ENCODE assay signal across 2 cellular contexts in the genomic region with DNA sequence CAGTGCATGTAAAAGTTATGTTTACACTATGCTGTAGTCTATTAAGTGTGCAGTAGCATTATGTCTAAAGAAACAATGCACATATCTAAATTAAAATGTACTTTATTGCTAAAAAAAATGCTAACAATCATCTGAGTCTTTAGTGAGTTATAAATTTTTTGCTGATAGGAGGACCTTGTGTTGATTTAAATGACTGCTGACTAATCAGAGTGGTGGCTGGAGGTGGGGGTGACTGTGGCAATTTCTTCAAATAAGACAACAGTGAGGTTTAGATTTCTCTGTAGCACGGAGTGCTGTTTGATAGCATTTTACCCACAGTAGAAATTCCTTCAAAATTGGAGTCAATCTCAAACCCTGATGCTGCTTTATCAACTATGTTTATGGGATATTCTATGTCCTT.
TF ChIP-seq lines count a peak whose summit lies in the region.

No MANE protein-coding gene starts in this region.

TF ChIP-seq in IMR-90, 13 proteins besides CTCF, POLR2A, EP300 and RAD21:
- TF ChIP-seq MAFK (IDR thresholded peaks at IDR 0.05; ENCODE audit: low read depth, low read length) (peak; percentile 57), NFE2L2 (IDR thresholded peaks at IDR 0.05; ENCODE audit: low read depth, low read length) (no peak), MXI1 (IDR thresholded peaks at IDR 0.05; ENCODE audit: borderline replicate concordance, low read depth, low read length) (no peak), FOS (IDR thresholded peaks at IDR 0.05; ENCODE audit: low read depth, low read length) (no peak), CHD1 (IDR thresholded peaks at IDR 0.05; ENCODE audit: low read depth, low read length) (no peak), RFX5 (IDR thresholded peaks at IDR 0.05; ENCODE audit: low read depth, low read length) (no peak)
- TF ChIP-seq, protein P1, sequence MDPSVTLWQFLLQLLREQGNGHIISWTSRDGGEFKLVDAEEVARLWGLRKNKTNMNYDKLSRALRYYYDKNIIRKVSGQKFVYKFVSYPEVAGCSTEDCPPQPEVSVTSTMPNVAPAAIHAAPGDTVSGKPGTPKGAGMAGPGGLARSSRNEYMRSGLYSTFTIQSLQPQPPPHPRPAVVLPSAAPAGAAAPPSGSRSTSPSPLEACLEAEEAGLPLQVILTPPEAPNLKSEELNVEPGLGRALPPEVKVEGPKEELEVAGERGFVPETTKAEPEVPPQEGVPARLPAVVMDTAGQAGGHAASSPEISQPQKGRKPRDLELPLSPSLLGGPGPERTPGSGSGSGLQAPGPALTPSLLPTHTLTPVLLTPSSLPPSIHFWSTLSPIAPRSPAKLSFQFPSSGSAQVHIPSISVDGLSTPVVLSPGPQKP (IDR thresholded peaks at IDR 0.05; ENCODE audit: borderline replicate concordance, low read depth, low read length) = no peak
- TF ChIP-seq, protein P2, sequence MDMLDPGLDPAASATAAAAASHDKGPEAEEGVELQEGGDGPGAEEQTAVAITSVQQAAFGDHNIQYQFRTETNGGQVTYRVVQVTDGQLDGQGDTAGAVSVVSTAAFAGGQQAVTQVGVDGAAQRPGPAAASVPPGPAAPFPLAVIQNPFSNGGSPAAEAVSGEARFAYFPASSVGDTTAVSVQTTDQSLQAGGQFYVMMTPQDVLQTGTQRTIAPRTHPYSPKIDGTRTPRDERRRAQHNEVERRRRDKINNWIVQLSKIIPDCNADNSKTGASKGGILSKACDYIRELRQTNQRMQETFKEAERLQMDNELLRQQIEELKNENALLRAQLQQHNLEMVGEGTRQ (IDR thresholded peaks at IDR 0.05; ENCODE audit: low read depth, low read length) = no peak

TF ChIP-seq in K562, 482 proteins besides CTCF, POLR2A, EP300 and RAD21 (continues in another document):
- TF ChIP-seq SRF (CRISPR knock-in tag; IDR thresholded peaks at IDR 0.05) (no peak), ZNF778 (CRISPR knock-in tag; IDR thresholded peaks at IDR 0.05) (no peak), ZNF3 (CRISPR knock-in tag; IDR thresholded peaks at IDR 0.05) (no peak), NR1H2 (CRISPR knock-in tag; IDR thresholded peaks at IDR 0.05) (no peak), SIN3A (IDR thresholded peaks at IDR 0.05; ENCODE audit: borderline replicate concordance in 2 of 2, control insufficient read depth in 1 of 2, low read depth in 2 of 2, low read length in 2 of 2) (no peak), JUNB (CRISPR knock-in tag; conservative IDR thresholded peaks at IDR 0.05) (no peak), MEIS2 (IDR thresholded peaks at IDR 0.05; ENCODE audit: partially characterized antibody) (peak; percentile 21), RB1 (IDR thresholded peaks at IDR 0.05; ENCODE audit: low read depth) (no peak), NUFIP1 (IDR thresholded peaks at IDR 0.05; ENCODE audit: partially characterized antibody) (no peak), STAT5A (IDR thresholded peaks at IDR 0.05; ENCODE audit: borderline replicate concordance, low read length) (no peak), MAFK (IDR thresholded peaks at IDR 0.05; ENCODE audit: low read length) (peak; percentile 38; the same call in 1 of the 2 replicates), XRCC5 (IDR thresholded peaks at IDR 0.05; ENCODE audit: low read depth, low read length) (no peak), BMI1 (IDR thresholded peaks at IDR 0.05; ENCODE audit: low read length) (no peak), GABPB2 (CRISPR knock-in tag; conservative IDR thresholded peaks at IDR 0.05) (no peak), ZKSCAN8 (CRISPR knock-in tag; IDR thresholded peaks at IDR 0.05) (no peak)
- TF ChIP-seq, protein P3, sequence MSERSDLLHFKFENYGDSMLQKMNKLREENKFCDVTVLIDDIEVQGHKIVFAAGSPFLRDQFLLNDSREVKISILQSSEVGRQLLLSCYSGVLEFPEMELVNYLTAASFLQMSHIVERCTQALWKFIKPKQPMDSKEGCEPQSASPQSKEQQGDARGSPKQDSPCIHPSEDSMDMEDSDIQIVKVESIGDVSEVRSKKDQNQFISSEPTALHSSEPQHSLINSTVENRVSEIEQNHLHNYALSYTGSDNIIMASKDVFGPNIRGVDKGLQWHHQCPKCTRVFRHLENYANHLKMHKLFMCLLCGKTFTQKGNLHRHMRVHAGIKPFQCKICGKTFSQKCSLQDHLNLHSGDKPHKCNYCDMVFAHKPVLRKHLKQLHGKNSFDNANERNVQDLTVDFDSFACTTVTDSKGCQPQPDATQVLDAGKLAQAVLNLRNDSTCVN (CRISPR knock-in tag; IDR thresholded peaks at IDR 0.05) = no peak
- TF ChIP-seq, protein P4, sequence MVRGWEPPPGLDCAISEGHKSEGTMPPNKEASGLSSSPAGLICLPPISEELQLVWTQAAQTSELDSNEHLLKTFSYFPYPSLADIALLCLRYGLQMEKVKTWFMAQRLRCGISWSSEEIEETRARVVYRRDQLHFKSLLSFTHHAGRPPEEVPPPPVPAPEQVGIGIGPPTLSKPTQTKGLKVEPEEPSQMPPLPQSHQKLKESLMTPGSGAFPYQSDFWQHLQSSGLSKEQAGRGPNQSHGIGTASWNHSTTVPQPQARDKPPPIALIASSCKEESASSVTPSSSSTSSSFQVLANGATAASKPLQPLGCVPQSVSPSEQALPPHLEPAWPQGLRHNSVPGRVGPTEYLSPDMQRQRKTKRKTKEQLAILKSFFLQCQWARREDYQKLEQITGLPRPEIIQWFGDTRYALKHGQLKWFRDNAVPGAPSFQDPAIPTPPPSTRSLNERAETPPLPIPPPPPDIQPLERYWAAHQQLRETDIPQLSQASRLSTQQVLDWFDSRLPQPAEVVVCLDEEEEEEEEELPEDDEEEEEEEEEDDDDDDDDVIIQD (CRISPR knock-in tag; IDR thresholded peaks at IDR 0.05) = no peak
- TF ChIP-seq, protein P5, sequence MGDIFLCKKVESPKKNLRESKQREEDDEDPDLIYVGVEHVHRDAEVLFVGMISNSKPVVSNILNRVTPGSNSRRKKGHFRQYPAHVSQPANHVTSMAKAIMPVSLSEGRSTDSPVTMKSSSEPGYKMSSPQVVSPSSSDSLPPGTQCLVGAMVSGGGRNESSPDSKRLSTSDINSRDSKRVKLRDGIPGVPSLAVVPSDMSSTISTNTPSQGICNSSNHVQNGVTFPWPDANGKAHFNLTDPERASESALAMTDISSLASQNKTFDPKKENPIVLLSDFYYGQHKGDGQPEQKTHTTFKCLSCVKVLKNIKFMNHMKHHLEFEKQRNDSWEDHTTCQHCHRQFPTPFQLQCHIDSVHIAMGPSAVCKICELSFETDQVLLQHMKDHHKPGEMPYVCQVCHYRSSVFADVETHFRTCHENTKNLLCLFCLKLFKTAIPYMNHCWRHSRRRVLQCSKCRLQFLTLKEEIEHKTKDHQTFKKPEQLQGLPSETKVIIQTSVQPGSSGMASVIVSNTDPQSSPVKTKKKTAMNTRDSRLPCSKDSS (IDR thresholded peaks at IDR 0.05; ENCODE audit: low read depth, partially characterized antibody) = no peak
- TF ChIP-seq, protein P6, sequence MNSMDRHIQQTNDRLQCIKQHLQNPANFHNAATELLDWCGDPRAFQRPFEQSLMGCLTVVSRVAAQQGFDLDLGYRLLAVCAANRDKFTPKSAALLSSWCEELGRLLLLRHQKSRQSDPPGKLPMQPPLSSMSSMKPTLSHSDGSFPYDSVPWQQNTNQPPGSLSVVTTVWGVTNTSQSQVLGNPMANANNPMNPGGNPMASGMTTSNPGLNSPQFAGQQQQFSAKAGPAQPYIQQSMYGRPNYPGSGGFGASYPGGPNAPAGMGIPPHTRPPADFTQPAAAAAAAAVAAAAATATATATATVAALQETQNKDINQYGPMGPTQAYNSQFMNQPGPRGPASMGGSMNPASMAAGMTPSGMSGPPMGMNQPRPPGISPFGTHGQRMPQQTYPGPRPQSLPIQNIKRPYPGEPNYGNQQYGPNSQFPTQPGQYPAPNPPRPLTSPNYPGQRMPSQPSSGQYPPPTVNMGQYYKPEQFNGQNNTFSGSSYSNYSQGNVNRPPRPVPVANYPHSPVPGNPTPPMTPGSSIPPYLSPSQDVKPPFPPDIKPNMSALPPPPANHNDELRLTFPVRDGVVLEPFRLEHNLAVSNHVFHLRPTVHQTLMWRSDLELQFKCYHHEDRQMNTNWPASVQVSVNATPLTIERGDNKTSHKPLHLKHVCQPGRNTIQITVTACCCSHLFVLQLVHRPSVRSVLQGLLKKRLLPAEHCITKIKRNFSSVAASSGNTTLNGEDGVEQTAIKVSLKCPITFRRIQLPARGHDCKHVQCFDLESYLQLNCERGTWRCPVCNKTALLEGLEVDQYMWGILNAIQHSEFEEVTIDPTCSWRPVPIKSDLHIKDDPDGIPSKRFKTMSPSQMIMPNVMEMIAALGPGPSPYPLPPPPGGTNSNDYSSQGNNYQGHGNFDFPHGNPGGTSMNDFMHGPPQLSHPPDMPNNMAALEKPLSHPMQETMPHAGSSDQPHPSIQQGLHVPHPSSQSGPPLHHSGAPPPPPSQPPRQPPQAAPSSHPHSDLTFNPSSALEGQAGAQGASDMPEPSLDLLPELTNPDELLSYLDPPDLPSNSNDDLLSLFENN (IDR thresholded peaks at IDR 0.05; ENCODE audit: low read depth in 2 of 2, low read length in 2 of 2) = no peak
- TF ChIP-seq, protein P7, sequence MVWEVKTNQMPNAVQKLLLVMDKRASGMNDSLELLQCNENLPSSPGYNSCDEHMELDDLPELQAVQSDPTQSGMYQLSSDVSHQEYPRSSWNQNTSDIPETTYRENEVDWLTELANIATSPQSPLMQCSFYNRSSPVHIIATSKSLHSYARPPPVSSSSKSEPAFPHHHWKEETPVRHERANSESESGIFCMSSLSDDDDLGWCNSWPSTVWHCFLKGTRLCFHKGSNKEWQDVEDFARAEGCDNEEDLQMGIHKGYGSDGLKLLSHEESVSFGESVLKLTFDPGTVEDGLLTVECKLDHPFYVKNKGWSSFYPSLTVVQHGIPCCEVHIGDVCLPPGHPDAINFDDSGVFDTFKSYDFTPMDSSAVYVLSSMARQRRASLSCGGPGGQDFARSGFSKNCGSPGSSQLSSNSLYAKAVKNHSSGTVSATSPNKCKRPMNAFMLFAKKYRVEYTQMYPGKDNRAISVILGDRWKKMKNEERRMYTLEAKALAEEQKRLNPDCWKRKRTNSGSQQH (CRISPR knock-in tag; IDR thresholded peaks at IDR 0.05) = no peak
- TF ChIP-seq, protein P8, sequence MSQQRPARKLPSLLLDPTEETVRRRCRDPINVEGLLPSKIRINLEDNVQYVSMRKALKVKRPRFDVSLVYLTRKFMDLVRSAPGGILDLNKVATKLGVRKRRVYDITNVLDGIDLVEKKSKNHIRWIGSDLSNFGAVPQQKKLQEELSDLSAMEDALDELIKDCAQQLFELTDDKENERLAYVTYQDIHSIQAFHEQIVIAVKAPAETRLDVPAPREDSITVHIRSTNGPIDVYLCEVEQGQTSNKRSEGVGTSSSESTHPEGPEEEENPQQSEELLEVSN (IDR thresholded peaks at IDR 0.05; ENCODE audit: borderline replicate concordance in 1 of 2, extremely low read depth in 1 of 2, insufficient read depth in 1 of 2, insufficient read length in 1 of 2, low read depth in 1 of 2, low read length in 1 of 2, poor library complexity in 1 of 2, severe bottlenecking in 1 of 2) = no peak
- TF ChIP-seq, protein P9, sequence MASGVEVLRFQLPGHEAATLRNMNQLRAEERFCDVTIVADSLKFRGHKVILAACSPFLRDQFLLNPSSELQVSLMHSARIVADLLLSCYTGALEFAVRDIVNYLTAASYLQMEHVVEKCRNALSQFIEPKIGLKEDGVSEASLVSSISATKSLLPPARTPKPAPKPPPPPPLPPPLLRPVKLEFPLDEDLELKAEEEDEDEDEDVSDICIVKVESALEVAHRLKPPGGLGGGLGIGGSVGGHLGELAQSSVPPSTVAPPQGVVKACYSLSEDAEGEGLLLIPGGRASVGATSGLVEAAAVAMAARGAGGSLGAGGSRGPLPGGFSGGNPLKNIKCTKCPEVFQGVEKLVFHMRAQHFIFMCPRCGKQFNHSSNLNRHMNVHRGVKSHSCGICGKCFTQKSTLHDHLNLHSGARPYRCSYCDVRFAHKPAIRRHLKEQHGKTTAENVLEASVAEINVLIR (CRISPR knock-in tag; IDR thresholded peaks at IDR 0.05) = no peak
